In genomic region chr6:129500958-129501381, GRCh38 we compare ENCODE assay signal across 9 cellular contexts.
DNase-seq lines count a peak whose midpoint lies in the region; ATAC-seq, FAIRE-seq and TF ChIP-seq lines count a peak whose summit lies in the region.
"Had no signal": no experiment of that assay in that cellular context is flagged by ENCODE, and none has a peak within 500 bp of the region (broad histone marks: within the 10 kb centered on the region; RNA-seq: fewer than 3 reads in every experiment).

No MANE protein-coding gene starts in this region.

- no peaks in the 10 kb centered on the region for H3K36me3 Mint-ChIP-seq in osteocyte (ENCODE audit: unreplicated experiment)
- no peaks in the 10 kb centered on the region for H3K36me3 Mint-ChIP-seq in stimulated activated effector memory CD8-positive, alpha-beta T cell treated with anti-CD3 and anti-CD28 coated beads, Interleukin-12 subunit alpha, Interleukin-12 subunit beta, amount 100 ng/mL, for 72 hours

- H3K27me3 Mint-ChIP-seq in osteocyte (ENCODE audit: unreplicated experiment): no peaks in the 10 kb centered on the region

- no peaks in the 10 kb centered on the region for H3K9me3 Mint-ChIP-seq in osteocyte (ENCODE audit: unreplicated experiment)
- no peaks in the 10 kb centered on the region for H3K9me3 Mint-ChIP-seq in stimulated activated effector memory CD8-positive, alpha-beta T cell treated with anti-CD3 and anti-CD28 coated beads, Interleukin-12 subunit alpha, Interleukin-12 subunit beta, amount 100 ng/mL, for 72 hours

- H3K27me3 ChIP-seq in bronchial epithelial cell (ENCODE audit: control insufficient read depth, insufficient read depth, low read length): no peaks in the 10 kb centered on the region
- H3K27me3 ChIP-seq: right lobe of liver had no signal

- ATAC-seq in HG03521 (IDR thresholded peaks at IDR 0.05; ENCODE audit: unreplicated experiment): no peak
- ATAC-seq in GM19463 (IDR thresholded peaks at IDR 0.05; ENCODE audit: unreplicated experiment): no peak
- no peak for ATAC-seq in stimulated activated effector memory CD8-positive, alpha-beta T cell treated with anti-CD3 and anti-CD28 coated beads, Interleukin-12 subunit alpha, Interleukin-12 subunit beta, amount 100 ng/mL, for 72 hours

- H3K4me1 Mint-ChIP-seq in osteocyte (ENCODE audit: unreplicated experiment): peaks cover 31% of the 10 kb centered on the region
- H3K4me1 Mint-ChIP-seq in stimulated activated effector memory CD8-positive, alpha-beta T cell treated with anti-CD3 and anti-CD28 coated beads, Interleukin-12 subunit alpha, Interleukin-12 subunit beta, amount 100 ng/mL, for 72 hours: peaks cover 23% of the 10 kb centered on the region

- peak overlapping the region; percentile 67 for H3K4me3 Mint-ChIP-seq in osteocyte (ENCODE audit: unreplicated experiment)
- H3K4me3 Mint-ChIP-seq in stimulated activated effector memory CD8-positive, alpha-beta T cell treated with anti-CD3 and anti-CD28 coated beads, Interleukin-12 subunit alpha, Interleukin-12 subunit beta, amount 100 ng/mL, for 72 hours: no peak overlapping the region

- DNase-seq in ELR (ENCODE audit: low read depth) (peak; percentile 72), M059J (ENCODE audit: low read depth) (peak; percentile 76), bronchial epithelial cell (ENCODE audit: low read depth) (no peak), osteocyte (ENCODE audit: extremely low spot score, unreplicated experiment) (no peak), NK-92 (lab: John Stamatoyannopoulos, UW; ENCODE audit: unreplicated experiment) (no peak)
- no peak for DNase-seq in stimulated activated effector memory CD8-positive, alpha-beta T cell treated with anti-CD3 and anti-CD28 coated beads, Interleukin-12 subunit alpha, Interleukin-12 subunit beta, amount 100 ng/mL, for 72 hours (ENCODE audit: low spot score in 2 of 2)
- DNase-seq: right lobe of liver had no signal

- H3K27ac Mint-ChIP-seq in osteocyte (ENCODE audit: unreplicated experiment): peak overlapping the region; percentile 88
- no peak overlapping the region for H3K27ac Mint-ChIP-seq in stimulated activated effector memory CD8-positive, alpha-beta T cell treated with anti-CD3 and anti-CD28 coated beads, Interleukin-12 subunit alpha, Interleukin-12 subunit beta, amount 100 ng/mL, for 72 hours

- H3K36me3 ChIP-seq in bronchial epithelial cell (ENCODE audit: control insufficient read depth, insufficient read depth, low read length): no peaks in the 10 kb centered on the region
- H3K36me3 ChIP-seq: right lobe of liver had no signal

- FAIRE-seq in bronchial epithelial cell (lab: Jason Lieb, UNC): no peak

- peak; percentile 10 for TF ChIP-seq CTCF in bronchial epithelial cell (IDR thresholded peaks at IDR 0.05; ENCODE audit: insufficient read depth, low read length, severe bottlenecking)
- TF ChIP-seq CTCF in osteocyte (IDR thresholded peaks at IDR 0.05): peak; percentile 61

- no peak overlapping the region for H3K4me3 ChIP-seq in bronchial epithelial cell (ENCODE audit: low read depth, low read length)
- H3K4me3 ChIP-seq: right lobe of liver had no signal

Comparison
In these comparisons a context has a peak if more than half of its experiments do, and no peak if none do; other contexts are left out.
1. DNase-seq: peak in ELR (single experiment) and M059J (single experiment); none in bronchial epithelial cell (single experiment), osteocyte (single experiment), NK-92 (single experiment) and stimulated activated effector memory CD8-positive, alpha-beta T cell treated with anti-CD3 and anti-CD28 coated beads, Interleukin-12 subunit alpha, Interleukin-12 subunit beta, amount 100 ng/mL, for 72 hours (0 of 2).